ENCODE assay signal across 8 cellular contexts in the genomic region with DNA sequence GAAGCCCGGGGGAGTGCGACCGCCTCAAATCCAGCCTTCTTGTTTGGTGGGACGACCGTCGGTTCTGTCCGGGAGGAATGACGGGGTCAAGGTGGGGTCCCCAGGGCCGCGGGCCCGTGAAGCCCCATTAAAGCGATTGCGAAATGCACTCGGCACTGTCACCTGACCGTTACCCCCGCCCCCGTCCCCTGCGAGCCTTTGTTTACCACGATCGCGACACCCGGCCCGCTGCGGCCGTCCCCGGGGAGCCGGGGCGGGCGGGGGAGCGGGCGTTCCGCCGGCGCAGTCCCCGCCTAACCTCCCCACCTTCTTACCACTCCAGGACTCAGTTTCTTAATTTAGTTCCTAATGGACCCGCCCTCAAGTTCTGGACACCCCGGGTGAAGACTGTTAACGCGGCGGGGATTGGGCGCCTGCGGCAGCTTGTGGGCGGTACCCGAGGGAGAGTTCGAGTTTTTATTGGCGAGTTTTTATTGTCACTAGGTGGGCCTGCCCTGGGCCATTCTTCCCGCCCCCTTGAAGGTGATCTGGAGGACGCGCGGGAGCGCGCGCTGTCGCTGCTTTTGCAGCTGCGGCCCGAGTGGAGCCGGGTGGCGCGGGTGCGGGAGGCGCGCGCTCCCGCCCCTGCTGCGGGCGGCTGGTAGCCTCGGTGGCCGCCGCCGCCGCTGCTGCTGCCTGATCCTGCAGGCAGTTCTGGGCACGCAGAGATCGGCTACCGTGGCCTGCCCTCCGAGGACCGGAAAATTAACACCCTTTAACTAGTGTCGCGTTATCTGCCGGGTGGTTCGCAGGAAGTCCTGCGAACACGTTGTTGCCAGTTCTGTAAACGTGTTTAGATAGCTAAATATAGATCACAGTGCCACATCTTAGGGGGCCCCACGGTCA. TPM values are rescaled to one million over a fixed set of nuclear protein-coding genes. Genes with fewer than 3 reads are reported as not detected.
DNase-seq lines count a peak whose midpoint lies in the region; ATAC-seq and TF ChIP-seq lines count a peak whose summit lies in the region.

No MANE protein-coding gene starts in this region.

- no peaks in the 10 kb centered on the region for H3K9me3 ChIP-seq in HAP-1
- no peaks in the 10 kb centered on the region for H3K9me3 ChIP-seq in MG63

- in situ Hi-C loops in G401 (cut with HindIII; ENCODE audit: low sequenced_read_pairs), result no loop called here
- in situ Hi-C loops in HAP-1 (cut with MboI; ENCODE audit: low sequenced_read_pairs), result no loop called here

- peak; percentile 99 for DNase-seq in G401 (ENCODE audit: low spot score)
- peak; percentile 97 to 98 for DNase-seq in HAP-1 (ENCODE audit: low spot score in 2 of 2)
- DNase-seq in MG63, result peak; percentile 96
- DNase-seq in SHP77 (lab: John Stamatoyannopoulos, UW), result peak; percentile 94 to 97
- peak; percentile 77 for DNase-seq in activated gamma-delta T cell (lab: John Stamatoyannopoulos, UW)
- DNase-seq in fibroblast of the conjunctiva (ENCODE audit: low read depth), result peak; percentile 82
- peak; percentile 90 for DNase-seq in stimulated activated naive CD8-positive, alpha-beta T cell treated with anti-CD3 and anti-CD28 coated beads, Interleukin-15, Interleukin-2, amounts not matched to agents 100 U/mL and 50 U/mL, for 24 hours

- peaks cover under 1% of the 10 kb centered on the region for H3K36me3 Mint-ChIP-seq in nephron (ENCODE audit: low read depth)

- H3K27ac Mint-ChIP-seq in nephron, result peak overlapping the region; percentile 87 to 96 (median 95)

- TF ChIP-seq CTCF in nephron (IDR thresholded peaks at IDR 0.05; ENCODE audit: unreplicated experiment in 3 of 3), result no peak

- H3K4me1 ChIP-seq in HAP-1, result peaks cover 9% of the 10 kb centered on the region

- peak; percentile 86 for ATAC-seq in stimulated activated naive CD8-positive, alpha-beta T cell treated with anti-CD3 and anti-CD28 coated beads, Interleukin-15, Interleukin-2, amounts not matched to agents 100 U/mL and 50 U/mL, for 24 hours

- no peaks in the 10 kb centered on the region for H3K36me3 ChIP-seq in HAP-1 (replicated peaks)
- H3K36me3 ChIP-seq in MG63, result no peaks in the 10 kb centered on the region

- no peaks in the 10 kb centered on the region for H3K27me3 ChIP-seq in HAP-1 (ENCODE audit: low read depth)
- H3K27me3 ChIP-seq in MG63, result no peaks in the 10 kb centered on the region

- H3K4me3 ChIP-seq in HAP-1 (peak overlapping the region; percentile 85), MG63 (peak overlapping the region; percentile 96)

- H3K4me3 Mint-ChIP-seq in nephron, result peak overlapping the region; percentile 96 to 99 (median 99)

- no peaks in the 10 kb centered on the region for H3K9me3 Mint-ChIP-seq in nephron

- no peaks in the 10 kb centered on the region for H3K27me3 Mint-ChIP-seq in nephron (ENCODE audit: low read depth)

- H3K4me1 Mint-ChIP-seq in nephron, result peaks cover 18% of the 10 kb centered on the region

RNA-seq across cellular contexts. Expression of a gene that starts 1.0 kb away (rescaled TPM):
- 21.4 and 26.8 TPM in 2 replicates for total RNA-seq in G401 (2014; rRNA removed; shearing (Covaris generic))
- 13.4 and 36.8 TPM in 2 replicates for total RNA-seq in MG63 (2014; rRNA removed; shearing (Covaris generic); ENCODE audit: low replicate concordance)

Comparison
In these comparisons a context has a peak if more than half of its experiments do, and no peak if none do; other contexts are left out.
1. Peak in every context shown above with its lines: DNase-seq, ATAC-seq and H3K4me3 ChIP-seq.